ENCODE assay signal across 1 cellular context in genomic region chr17:43384476-43384862, GRCh38.
TF ChIP-seq lines count a peak whose summit lies in the region.

No MANE protein-coding gene starts in this region.

TF ChIP-seq in HepG2, 621 proteins besides CTCF, POLR2A, EP300 and RAD21 (continued from another document and continues in another):
- TF ChIP-seq ZUFSP (CRISPR knock-in tag; IDR thresholded peaks at IDR 0.05; ENCODE audit: borderline replicate concordance) (no peak), CSRNP2 (CRISPR knock-in tag; conservative IDR thresholded peaks at IDR 0.05; ENCODE audit: low read depth) (no peak), UBTF (CRISPR knock-in tag; IDR thresholded peaks at IDR 0.05) (peak; percentile 66), ZFP36L2 (CRISPR knock-in tag; IDR thresholded peaks at IDR 0.05) (no peak), SMARCE1 (IDR thresholded peaks at IDR 0.05; ENCODE audit: borderline replicate concordance) (no peak), ZBTB8A (CRISPR knock-in tag; IDR thresholded peaks at IDR 0.05; ENCODE audit: borderline replicate concordance, low read depth) (no peak), NFAT5 (CRISPR knock-in tag; IDR thresholded peaks at IDR 0.05) (no peak), USF2 (IDR thresholded peaks at IDR 0.05; ENCODE audit: low read depth, low read length) (no peak), USF2 (CRISPR knock-in tag; IDR thresholded peaks at IDR 0.05; ENCODE audit: borderline replicate concordance) (no peak), REST (IDR thresholded peaks at IDR 0.05; ENCODE audit: borderline replicate concordance in 1 of 2, low read depth in 1 of 2, low read length in 2 of 2) (peak in 1 of 2 experiments; percentile 77; a peak in 2 of 4 replicates), IRF1 (CRISPR knock-in tag; IDR thresholded peaks at IDR 0.05; ENCODE audit: low read depth) (no peak), ZNF451 (CRISPR knock-in tag; IDR thresholded peaks at IDR 0.05) (no peak), ETV6 (CRISPR knock-in tag; conservative IDR thresholded peaks at IDR 0.05) (no peak; the same call in 1 of the 2 replicates), SMARCC2 (IDR thresholded peaks at IDR 0.05) (no peak), HES4 (CRISPR knock-in tag; IDR thresholded peaks at IDR 0.05; ENCODE audit: borderline replicate concordance) (peak; percentile 70; the same call in 1 of the 2 replicates), RFX5 (IDR thresholded peaks at IDR 0.05; ENCODE audit: low read depth, low read length) (no peak), ELF4 (CRISPR knock-in tag; IDR thresholded peaks at IDR 0.05; ENCODE audit: borderline replicate concordance) (0 out of 2 replicates have a peak, but pooled peaks have one; percentile 63), TGIF2 (CRISPR knock-in tag; IDR thresholded peaks at IDR 0.05) (peak; percentile 72; the same call in 1 of the 2 replicates), ZNF569 (CRISPR knock-in tag; IDR thresholded peaks at IDR 0.05; ENCODE audit: borderline replicate concordance) (peak; percentile 83; the same call in 1 of the 2 replicates), ARNT (IDR thresholded peaks at IDR 0.05) (no peak), ZNF563 (CRISPR knock-in tag; IDR thresholded peaks at IDR 0.05) (peak; percentile 87; the same call in 1 of the 2 replicates), HIVEP1 (CRISPR knock-in tag; IDR thresholded peaks at IDR 0.05) (no peak), EZH2 (conservative IDR thresholded peaks at IDR 0.05; ENCODE audit: low read depth, low read length) (no peak), JUN (CRISPR knock-in tag; IDR thresholded peaks at IDR 0.05) (peak; percentile 54; the same call in 1 of the 2 replicates), KLF16 (CRISPR knock-in tag; IDR thresholded peaks at IDR 0.05) (peak in 1 of 2 experiments; percentile 64; a peak in 1 of 4 replicates), ZNF431 (CRISPR knock-in tag; IDR thresholded peaks at IDR 0.05; ENCODE audit: borderline replicate concordance, low read depth) (peak; percentile 72; the same call in 1 of the 2 replicates), ZSCAN31 (CRISPR knock-in tag; IDR thresholded peaks at IDR 0.05; ENCODE audit: low read depth) (peak; percentile 92), TAF1 (CRISPR knock-in tag; IDR thresholded peaks at IDR 0.05) (peak; percentile 17; the same call in 1 of the 2 replicates), GTF3A (CRISPR knock-in tag; conservative IDR thresholded peaks at IDR 0.05) (no peak), GATA4 (IDR thresholded peaks at IDR 0.05; ENCODE audit: borderline replicate concordance, low read depth) (0 out of 2 replicates have a peak, but pooled peaks have one; percentile 13), ZNF792 (CRISPR knock-in tag; IDR thresholded peaks at IDR 0.05) (peak; percentile 97; the same call in 1 of the 2 replicates), PHF8 (CRISPR knock-in tag; IDR thresholded peaks at IDR 0.05) (no peak; the same call in 1 of the 2 replicates), DPF2 (CRISPR knock-in tag; IDR thresholded peaks at IDR 0.05; ENCODE audit: borderline replicate concordance, low read depth) (peak; percentile 92), HDAC1 (CRISPR knock-in tag; IDR thresholded peaks at IDR 0.05) (peak; percentile 79; the same call in 1 of the 2 replicates), DR1 (CRISPR knock-in tag; IDR thresholded peaks at IDR 0.05) (no peak), YEATS4 (CRISPR knock-in tag; IDR thresholded peaks at IDR 0.05; ENCODE audit: borderline replicate concordance) (no peak; the same call in 1 of the 2 replicates), ATF7 (IDR thresholded peaks at IDR 0.05) (no peak), ATF7 (CRISPR knock-in tag; IDR thresholded peaks at IDR 0.05) (peak; percentile 48; the same call in 1 of the 2 replicates), ZNF354B (CRISPR knock-in tag; IDR thresholded peaks at IDR 0.05) (no peak), RELA (CRISPR knock-in tag; IDR thresholded peaks at IDR 0.05) (no peak), ATRX (CRISPR knock-in tag; IDR thresholded peaks at IDR 0.05; ENCODE audit: borderline replicate concordance) (no peak), ZNF772 (CRISPR knock-in tag; IDR thresholded peaks at IDR 0.05) (peak; percentile 95), ZNF562 (CRISPR knock-in tag; IDR thresholded peaks at IDR 0.05; ENCODE audit: borderline replicate concordance) (no peak), ZMAT5 (CRISPR knock-in tag; IDR thresholded peaks at IDR 0.05; ENCODE audit: borderline replicate concordance, low read depth) (no peak)
